24 cellular contexts compared by ENCODE assay signal in the genomic region with DNA sequence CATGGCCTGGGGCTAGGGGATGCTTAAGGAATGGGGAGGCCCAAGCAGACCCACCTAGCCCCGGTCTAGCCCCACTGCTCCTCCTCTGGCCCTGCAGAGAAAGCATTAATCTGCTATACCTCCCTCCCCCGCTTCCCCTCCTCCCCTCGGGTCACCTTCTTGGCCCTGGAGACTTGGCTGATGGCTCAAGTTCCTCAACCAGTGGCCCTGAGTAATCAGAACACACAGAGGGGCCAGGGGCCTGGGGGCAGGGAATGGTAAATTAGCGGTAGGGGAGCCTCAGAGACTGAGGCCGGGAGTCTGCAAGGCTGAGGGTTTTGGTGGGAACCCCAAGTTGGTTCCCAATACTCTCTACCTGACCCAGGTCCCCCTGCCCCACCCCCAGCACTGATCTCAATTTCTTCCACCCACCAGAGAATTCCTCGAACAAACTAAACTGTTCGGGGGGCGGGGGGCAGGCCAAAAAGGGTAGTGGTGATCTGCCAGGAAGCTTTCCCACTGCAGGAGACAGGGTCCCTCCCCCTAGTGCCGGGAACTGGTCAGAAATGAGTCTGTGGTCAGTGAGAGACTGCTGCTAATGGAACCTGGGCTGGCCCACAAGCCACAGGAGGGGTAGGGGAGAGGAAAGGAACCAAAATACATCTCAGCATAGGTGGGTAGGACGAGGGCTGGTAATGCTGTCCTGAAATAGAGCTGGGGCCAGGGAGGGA. TPM values are rescaled to one million over a fixed set of nuclear protein-coding genes. Genes with fewer than 3 reads are reported as not detected.
DNase-seq lines count a peak whose midpoint lies in the region; FAIRE-seq and TF ChIP-seq lines count a peak whose summit lies in the region.
"Had no signal": no experiment of that assay in that cellular context is flagged by ENCODE, and none has a peak within 500 bp of the region (broad histone marks: within the 10 kb centered on the region; RNA-seq: fewer than 3 reads in every experiment).

No MANE protein-coding gene starts in this region.

- H3K4ac ChIP-seq in H1 (replicated peaks; ENCODE audit: insufficient read length, low read depth, low read length) (no peak overlapping the region), mesenchymal stem cell (ENCODE audit: low read depth in 1 of 2, low read length in 2 of 2) (no peak overlapping the region)

- H2BK120ac ChIP-seq in H1 (replicated peaks; ENCODE audit: low read depth, low read length) (no peak overlapping the region), mesenchymal stem cell (ENCODE audit: low read depth, low read length) (no peak overlapping the region)

- intact Hi-C loops in spleen (cut with DNase I; ENCODE audit: low total_unique reads) = no loop called here

- no peak overlapping the region for H2BK20ac ChIP-seq in H1 (ENCODE audit: low read length)

- TF ChIP-seq CTCF in NB4 (IDR thresholded peaks at IDR 0.05; ENCODE audit: low read depth, low read length) (no peak), H1 (IDR thresholded peaks at IDR 0.05; ENCODE audit: control extremely low read depth in 1 of 3, insufficient read depth in 1 of 3, low read depth in 1 of 3, low read length in 3 of 3) (no peak), spleen (IDR thresholded peaks at IDR 0.05 in 8 of 11, conservative IDR thresholded peaks at IDR 0.05 in 3 of 11) (no peak), HFFc6 (IDR thresholded peaks at IDR 0.05) (no peak)

- peak; percentile 30 for DNase-seq in NB4 (ENCODE audit: low read depth)
- DNase-seq in H1 (ENCODE audit: low read depth in 1 of 2, low spot score in 2 of 2) = peak in 1 of 2 experiments; percentile 60
- DNase-seq in mesenchymal stem cell = no peak
- DNase-seq in spleen = peak; percentile 46
- DNase-seq in GM12892 (ENCODE audit: insufficient read length) = no peak
- no peak for DNase-seq in HFFc6
- no peak for DNase-seq in NCI-H1105 treated with DMSO at 0.1 percent for 48 hours (lab: John Stamatoyannopoulos, UW)
- DNase-seq: CD4-positive, alpha-beta memory T cell; DMS153; GF-D8; MG63; NCI-H1092; NCI-H146; NCI-H2029 treated with DMSO at 0.1 percent for 48 hours; NCI-H2171; NCI-H526; SIG-M5 had no signal

- CTCF ChIA-PET in H1 (lab: Charles Lee; ENCODE audit: partially characterized antibody) = interaction anchor here (1.2 to 27.3 kb wide), 9 partner anchors 11 to 124 kb away, joined by 3 to 625 read pairs (median 44); a partner anchor contains a TSS

- TF ChIP-seq EP300 in H1 (IDR thresholded peaks at IDR 0.05; ENCODE audit: borderline replicate concordance in 1 of 2, low read depth in 2 of 2, low read length in 2 of 2) = no peak

- H4K5ac ChIP-seq in H1 (ENCODE audit: insufficient read length, low read depth, low read length) = no peak overlapping the region

- H3K36me3 Mint-ChIP-seq in HFFc6 (ENCODE audit: low read depth) = no peaks in the 10 kb centered on the region
- H3K36me3 Mint-ChIP-seq: CD4-positive, alpha-beta memory T cell had no signal

- H2BK12ac ChIP-seq in H1 (ENCODE audit: low read depth, low read length) (peak overlapping the region; percentile 92), mesenchymal stem cell (ENCODE audit: low read length in 2 of 2) (no peak overlapping the region)

- H3K27me3 Mint-ChIP-seq in HFFc6 (ENCODE audit: insufficient read depth) = peaks cover 5% of the 10 kb centered on the region

- H3K56ac ChIP-seq in H1 (replicated peaks; ENCODE audit: insufficient read length, low read depth, low read length) = no peak overlapping the region

- H3K27ac Mint-ChIP-seq in HFFc6 = no peak overlapping the region
- H3K27ac Mint-ChIP-seq: CD4-positive, alpha-beta memory T cell; GM23338 had no signal

- H3K36me3 ChIP-seq in H1 (ENCODE audit: control insufficient read depth in 2 of 4, insufficient read depth in 4 of 4, low read length in 3 of 4) (no peaks in the 10 kb centered on the region), mesenchymal stem cell (ENCODE audit: control insufficient read depth in 1 of 2, insufficient read depth in 2 of 2, low read depth in 1 of 2, low read length in 2 of 2) (peaks cover 0 to 3% of the 10 kb centered on the region in 2 experiments), spleen (no peaks in the 10 kb centered on the region)
- H3K36me3 ChIP-seq: BLaER1, MG63 had no signal

- H4K91ac ChIP-seq in H1 (replicated peaks; ENCODE audit: insufficient read length, low read length) = peak overlapping the region; percentile 19
- H4K91ac ChIP-seq in mesenchymal stem cell (ENCODE audit: low read length) = no peak overlapping the region

- H3K23me2 ChIP-seq in H1 (ENCODE audit: low read depth, low read length) = no peaks in the 10 kb centered on the region; the same call in 1 of the 2 replicates

- H2AFZ ChIP-seq in H1 (ENCODE audit: low read length) = peak overlapping the region; percentile 65; the same call in 1 of the 2 replicates
- no peak overlapping the region for H2AFZ ChIP-seq in mesenchymal stem cell (ENCODE audit: low read depth, low read length)
- H2AFZ ChIP-seq: GM23338, PC-9 had no signal

- H3K27me3 ChIP-seq in H1 (replicated peaks in 1 of 4; ENCODE audit: control insufficient read depth in 3 of 4, extremely low read depth in 1 of 4, insufficient read depth in 3 of 4, low read length in 3 of 4) (no peaks in the 10 kb centered on the region; a peak in 1 of 7 replicates), mesenchymal stem cell (ENCODE audit: control insufficient read depth in 1 of 2, insufficient read depth in 1 of 2, low read length in 2 of 2) (no peaks in the 10 kb centered on the region), spleen (replicated peaks in 1 of 7) (peaks cover 0 to 7% (median 0%) of the 10 kb centered on the region in 7 donors)
- H3K27me3 ChIP-seq: BLaER1, MG63 had no signal

- peak overlapping the region in 1 of 2 experiments; percentile 8; a peak in 1 of 4 replicates for H3K4me2 ChIP-seq in H1 (ENCODE audit: insufficient read depth in 1 of 2, low read depth in 2 of 2, low read length in 2 of 2)
- H3K4me2 ChIP-seq in mesenchymal stem cell (ENCODE audit: low read length, poor library complexity, severe bottlenecking) = no peak overlapping the region
- H3K4me2 ChIP-seq: A549, BLaER1, GM23338, PC-9 had no signal

- no peaks in the 10 kb centered on the region for H4K20me1 ChIP-seq in H1 (replicated peaks in 1 of 2; ENCODE audit: control insufficient read depth in 1 of 2, insufficient read depth in 2 of 2, low read length in 2 of 2)
- H4K20me1 ChIP-seq: BLaER1 had no signal

- TF ChIP-seq POLR2A in NB4 (IDR thresholded peaks at IDR 0.05; ENCODE audit: extremely low read depth, insufficient read length) = no peak
- no peak for TF ChIP-seq POLR2A in H1 (IDR thresholded peaks at IDR 0.05; ENCODE audit: control extremely low read depth in 1 of 2, low read depth in 2 of 2, low read length in 2 of 2)
- no peak for TF ChIP-seq POLR2A in spleen (IDR thresholded peaks at IDR 0.05)
- TF ChIP-seq POLR2A in GM12892 (IDR thresholded peaks at IDR 0.05; ENCODE audit: low read depth, low read length) = no peak

- POLR2A ChIA-PET in H1 (lab: Charles Lee; ENCODE audit: partially characterized antibody) = interaction anchor here (1.4 kb wide), 1 partner anchor 12 kb away, joined by 7 read pairs; a partner anchor contains a TSS

- H4K8ac ChIP-seq in H1 (ENCODE audit: extremely low read depth, insufficient read depth, low read length) (no peak overlapping the region), mesenchymal stem cell (ENCODE audit: low read length) (no peak overlapping the region)

- H3K4me3 ChIP-seq in NB4 (ENCODE audit: low read depth, low read length) (no peak overlapping the region), H1 (ENCODE audit: extremely low read depth in 1 of 4, insufficient read depth in 2 of 4, low read depth in 3 of 4, low read length in 4 of 4) (no peak overlapping the region), mesenchymal stem cell (ENCODE audit: insufficient read depth in 1 of 2, low read depth in 1 of 2, low read length in 2 of 2) (no peak overlapping the region), spleen (no peak overlapping the region)
- H3K4me3 ChIP-seq: A549, BLaER1, GM12878, GM23338, MG63, PC-9 had no signal

- H2AK5ac ChIP-seq in H1 (ENCODE audit: low read depth, low read length) = no peak overlapping the region; the same call in 1 of the 2 replicates
- H2AK5ac ChIP-seq in mesenchymal stem cell (ENCODE audit: low read length, severe bottlenecking) = no peak overlapping the region

- H2BK5ac ChIP-seq in H1 (ENCODE audit: low read depth, low read length) (peak overlapping the region; percentile 66; the same call in 1 of the 2 replicates), mesenchymal stem cell (ENCODE audit: low read depth, low read length, poor library complexity, severe bottlenecking) (no peak overlapping the region)

- H3K79me1 ChIP-seq in H1 (ENCODE audit: low read depth, low read length) (no peaks in the 10 kb centered on the region), mesenchymal stem cell (replicated peaks; ENCODE audit: low read length, poor library complexity, severe bottlenecking) (no peaks in the 10 kb centered on the region)

- H3K9me3 Mint-ChIP-seq in HFFc6 = no peaks in the 10 kb centered on the region
- H3K9me3 Mint-ChIP-seq: CD4-positive, alpha-beta memory T cell; GM23338 had no signal

- H3K4me3 Mint-ChIP-seq in HFFc6 = no peak overlapping the region
- H3K4me3 Mint-ChIP-seq: CD4-positive, alpha-beta memory T cell; GM23338 had no signal

- H3K18ac ChIP-seq in H1 (ENCODE audit: extremely low read depth, low read length) (no peak overlapping the region; the same call in 1 of the 2 replicates), mesenchymal stem cell (ENCODE audit: low read depth in 1 of 2, low read length in 2 of 2) (no peak overlapping the region)

- H3K4me1 ChIP-seq in H1 (replicated peaks in 1 of 4; ENCODE audit: control insufficient read depth in 3 of 4, insufficient read depth in 4 of 4, low read length in 3 of 4) (peaks cover 0 to 6% (median 3%) of the 10 kb centered on the region in 4 experiments; a peak in 5 of 7 replicates), mesenchymal stem cell (ENCODE audit: control insufficient read depth, insufficient read depth, low read depth, low read length) (peaks cover 5% of the 10 kb centered on the region), spleen (peaks cover 3 to 18% (median 9%) of the 10 kb centered on the region in 6 donors)

- no peak overlapping the region for H3K9ac ChIP-seq in H1 (replicated peaks in 1 of 4; ENCODE audit: extremely low read depth in 1 of 4, low read depth in 3 of 4, low read length in 3 of 4)
- no peak overlapping the region for H3K9ac ChIP-seq in mesenchymal stem cell (ENCODE audit: low read length)
- H3K9ac ChIP-seq: BLaER1 had no signal

- no peaks in the 10 kb centered on the region for H3K9me3 ChIP-seq in H1 (ENCODE audit: insufficient read depth in 2 of 2, low read depth in 1 of 2, low read length in 1 of 2)
- H3K9me3 ChIP-seq in mesenchymal stem cell (ENCODE audit: control insufficient read depth, low read length) = no peaks in the 10 kb centered on the region
- no peaks in the 10 kb centered on the region for H3K9me3 ChIP-seq in spleen
- H3K9me3 ChIP-seq: A549, BLaER1, MG63 had no signal

- peaks cover 23% of the 10 kb centered on the region for H3K4me1 Mint-ChIP-seq in HFFc6 (ENCODE audit: low read depth)

- H2BK15ac ChIP-seq in H1 (ENCODE audit: low read length) (peak overlapping the region; percentile 88; the same call in 1 of the 2 replicates), mesenchymal stem cell (ENCODE audit: low read depth, poor library complexity, severe bottlenecking) (peak overlapping the region; percentile 8)

- H3K14ac ChIP-seq in H1 (ENCODE audit: insufficient read length) = no peak overlapping the region
- H3K14ac ChIP-seq in mesenchymal stem cell (ENCODE audit: low read length in 2 of 2) = no peak overlapping the region

- no peak for TF ChIP-seq RAD21 in H1 (IDR thresholded peaks at IDR 0.05 in 1 of 2, conservative IDR thresholded peaks at IDR 0.05 in 1 of 2; ENCODE audit: low read depth in 2 of 2, low read length in 2 of 2)

- no peak overlapping the region for H3K23ac ChIP-seq in H1 (ENCODE audit: insufficient read length)
- H3K23ac ChIP-seq in mesenchymal stem cell (ENCODE audit: low read length in 2 of 2) = no peak overlapping the region

- FAIRE-seq in H1 (lab: Jason Lieb, UNC) (no peak), GM12892 (lab: Jason Lieb, UNC) (no peak)
- FAIRE-seq: A549, GM12878 had no signal

- 82% methylated on average over 6 of the region's 10 CpGs; no CpG with 5 or more reads in 1 of the 2 experiments for WGBS in H1 (ENCODE audit: extremely low coverage in 1 of 2, insufficient coverage in 1 of 2, insufficient read length in 1 of 2, insufficient replicate concordance in 2 of 2, low coverage in 1 of 2, low lambda C conversion rate in 2 of 2, missing lambda C conversion rate in 1 of 2), 2 experiments
- WGBS in mesenchymal stem cell = 68% methylated on average over 9 of the region's 10 CpGs
- WGBS in spleen, 5 donors = 58 to 70% (median 63%) methylated on average over 10 of the region's 10 CpGs

- H3K27ac ChIP-seq in H1 (ENCODE audit: low read depth, low read length) (no peak overlapping the region), mesenchymal stem cell (ENCODE audit: low read length, poor library complexity, severe bottlenecking) (no peak overlapping the region), spleen (no peak overlapping the region)
- H3K27ac ChIP-seq: A549, BLaER1, HL-60, PC-9, RWPE1 had no signal

- no peaks in the 10 kb centered on the region for H3K79me2 ChIP-seq in H1 (ENCODE audit: control insufficient read depth in 1 of 2, insufficient read depth in 2 of 2, low read length in 2 of 2)

RNA-seq across cellular contexts. Expression of a gene that starts 12.8 kb away (rescaled TPM):
- total RNA-seq in H1 (2021; fragmentation: NEBNext Ultra II Directional; extraction: Animal tissue kit (Norgen Biotek cat#: 25700)) = 128 and 140 TPM in 2 replicates
- polyA plus RNA-seq in H1 (2011; rRNA removed) (130 and 134 TPM in 2 replicates), spleen (10 to 100 TPM; 17.4 to 25.3 (median 18.1) TPM)
- polyA plus RNA-seq in H1 (2011; cell fraction: cytosol; rRNA removed) = 108 TPM
- 163 TPM for polyA plus RNA-seq in H1 (2011; cell fraction: nucleus; rRNA removed)
- polyA plus RNA-seq in H1 (2012, experiment 1 of 2) = 129 to 179 TPM (median 144 TPM) in 4 replicates
- polyA plus RNA-seq in H1 (2012, experiment 2 of 2) = 124 TPM
- polyA plus RNA-seq in H1 (2013, experiment 1 of 2) = 78.3 TPM
- 77.3 TPM for polyA plus RNA-seq in H1 (2013, experiment 2 of 2)
- polyA minus RNA-seq in H1 (2011; rRNA and poly(A)+ RNA removed) = 188 TPM in 2 replicates
- polyA minus RNA-seq in H1 (2011; cell fraction: cytosol; rRNA and poly(A)+ RNA removed) = 160 TPM
- polyA minus RNA-seq in H1 (2011; cell fraction: nucleus; rRNA and poly(A)+ RNA removed) = 105 TPM
- polyA plus RNA-seq in mesenchymal stem cell (2013, experiment 1 of 2) = 38.9 TPM
- 37.6 TPM for polyA plus RNA-seq in mesenchymal stem cell (2013, experiment 2 of 2)
- 10 to 100 TPM; 47.3 to 85.7 (median 60.3) TPM for total RNA-seq in spleen
- polyA plus RNA-seq in GM12892 (2012; ENCODE audit: missing spikeins) = 43.4 TPM
- total RNA-seq in HFFc6 (2021; fragmentation: NEBNext Ultra II Directional; extraction: Animal tissue kit (Norgen Biotek cat#: 25700)) = 10 to 100 TPM; 37.6 to 59.1 (median 44.2) TPM

RNA-seq across cellular contexts. Expression of a gene that starts 15.0 kb away (rescaled TPM):
- 1.9 and 2.4 TPM in 2 replicates for total RNA-seq in H1 (2021; fragmentation: NEBNext Ultra II Directional; extraction: Animal tissue kit (Norgen Biotek cat#: 25700))
- 3.3 and 4.4 TPM in 2 replicates for polyA plus RNA-seq in H1 (2011; rRNA removed)
- 3.1 TPM for polyA plus RNA-seq in H1 (2011; cell fraction: cytosol; rRNA removed)
- 7.1 TPM for polyA plus RNA-seq in H1 (2011; cell fraction: nucleus; rRNA removed)
- polyA plus RNA-seq in H1 (2012, experiment 1 of 2) = 3.3 to 4.8 TPM (median 4.1 TPM) in 4 replicates
- polyA plus RNA-seq in H1 (2012, experiment 2 of 2) = 2.2 TPM
- 2.1 TPM for polyA plus RNA-seq in H1 (2013, experiment 1 of 2)
- 2.3 TPM for polyA plus RNA-seq in H1 (2013, experiment 2 of 2)
- polyA minus RNA-seq in H1 (2011; rRNA and poly(A)+ RNA removed) = 2.6 and 2.9 TPM in 2 replicates
- 1.0 TPM for polyA minus RNA-seq in H1 (2011; cell fraction: cytosol; rRNA and poly(A)+ RNA removed)
- polyA minus RNA-seq in H1 (2011; cell fraction: nucleus; rRNA and poly(A)+ RNA removed) = 4.3 TPM
- polyA plus RNA-seq in mesenchymal stem cell (2013, experiment 1 of 2) = 6.4 TPM
- polyA plus RNA-seq in mesenchymal stem cell (2013, experiment 2 of 2) = 6.0 TPM
- 1 to 10 TPM in 2 of 7 donors, under 1 TPM in 5; 0.26 to 1.3 (median 0.54) TPM for total RNA-seq in spleen
- polyA plus RNA-seq in spleen = under 1 TPM; 0.16 to 0.33 (median 0.22) TPM
- 0.51 TPM for polyA plus RNA-seq in GM12892 (2012; ENCODE audit: missing spikeins)
- total RNA-seq in HFFc6 (2021; fragmentation: NEBNext Ultra II Directional; extraction: Animal tissue kit (Norgen Biotek cat#: 25700)) = 1 to 10 TPM; 1.3 to 2.4 (median 1.6) TPM
- polyA plus RNA-seq: CD4-positive, alpha-beta memory T cell had no signal

RNA-seq across cellular contexts. Expression of a gene that starts 31.5 kb away (rescaled TPM):
- total RNA-seq in H1 (2021; fragmentation: NEBNext Ultra II Directional; extraction: Animal tissue kit (Norgen Biotek cat#: 25700)) = 0.74 and 1.2 TPM in 2 replicates
- polyA plus RNA-seq in H1 (2011; rRNA removed) (0.45 and 0.53 TPM in 2 replicates), spleen (under 1 TPM; 0.44 to 0.72 (median 0.48) TPM)
- polyA plus RNA-seq in H1 (2011; cell fraction: cytosol; rRNA removed) = 0.88 TPM
- 1.1 TPM for polyA plus RNA-seq in H1 (2011; cell fraction: nucleus; rRNA removed)
- polyA plus RNA-seq in H1 (2012, experiment 1 of 2) = 0.65 to 1.2 TPM (median 0.89 TPM) in 4 replicates
- 0.84 TPM for polyA plus RNA-seq in H1 (2012, experiment 2 of 2)
- polyA plus RNA-seq in H1 (2013, experiment 1 of 2) = 0.14 TPM
- polyA plus RNA-seq in H1 (2013, experiment 2 of 2) = 0.15 TPM
- 0.71 and 3.5 TPM in 2 replicates for polyA minus RNA-seq in H1 (2011; rRNA and poly(A)+ RNA removed)
- polyA minus RNA-seq in H1 (2011; cell fraction: cytosol; rRNA and poly(A)+ RNA removed) = not detected
- 1.00 TPM for polyA minus RNA-seq in H1 (2011; cell fraction: nucleus; rRNA and poly(A)+ RNA removed)
- not detected for polyA plus RNA-seq in mesenchymal stem cell (2013, experiment 1 of 2)
- polyA plus RNA-seq in mesenchymal stem cell (2013, experiment 2 of 2) = not detected
- under 1 TPM in 6 of 7 donors, not detected in 1; 0.13 to 0.79 (median 0.45) TPM for total RNA-seq in spleen
- polyA plus RNA-seq in GM12892 (2012; ENCODE audit: missing spikeins) = 1.1 TPM
- under 1 TPM in 1 of 6 experiments, not detected in 5; 0.20 TPM for total RNA-seq in HFFc6 (2021; fragmentation: NEBNext Ultra II Directional; extraction: Animal tissue kit (Norgen Biotek cat#: 25700))
- polyA plus RNA-seq: CD4-positive, alpha-beta memory T cell had no signal

RNA-seq across cellular contexts. Expression of a gene that starts 39.7 kb away (rescaled TPM):
- total RNA-seq in H1 (2021; fragmentation: NEBNext Ultra II Directional; extraction: Animal tissue kit (Norgen Biotek cat#: 25700)) = 38.5 and 40.1 TPM in 2 replicates
- 84.3 and 102 TPM in 2 replicates for polyA plus RNA-seq in H1 (2011; rRNA removed)
- 79.1 TPM for polyA plus RNA-seq in H1 (2011; cell fraction: cytosol; rRNA removed)
- polyA plus RNA-seq in H1 (2011; cell fraction: nucleus; rRNA removed) = 51.9 TPM
- polyA plus RNA-seq in H1 (2012, experiment 1 of 2) = 47.2 to 55.2 TPM (median 54.2 TPM) in 4 replicates
- polyA plus RNA-seq in H1 (2012, experiment 2 of 2) = 82.9 TPM
- polyA plus RNA-seq in H1 (2013, experiment 1 of 2) = 70.4 TPM
- 71.0 TPM for polyA plus RNA-seq in H1 (2013, experiment 2 of 2)
- 22.0 and 26.2 TPM in 2 replicates for polyA minus RNA-seq in H1 (2011; rRNA and poly(A)+ RNA removed)
- polyA minus RNA-seq in H1 (2011; cell fraction: cytosol; rRNA and poly(A)+ RNA removed) = 15.9 TPM
- polyA minus RNA-seq in H1 (2011; cell fraction: nucleus; rRNA and poly(A)+ RNA removed) = 20.6 TPM
- polyA plus RNA-seq in mesenchymal stem cell (2013, experiment 1 of 2) = 143 TPM
- 147 TPM for polyA plus RNA-seq in mesenchymal stem cell (2013, experiment 2 of 2)
- 10 to 100 TPM; 45.9 to 68.2 (median 52.7) TPM for total RNA-seq in spleen
- 100 to 1,000 TPM in 1 of 3 donors, 10 to 100 TPM in 2; 75.5 to 116 (median 81.9) TPM for polyA plus RNA-seq in spleen
- polyA plus RNA-seq in GM12892 (2012; ENCODE audit: missing spikeins) = 83.6 TPM
- total RNA-seq in HFFc6 (2021; fragmentation: NEBNext Ultra II Directional; extraction: Animal tissue kit (Norgen Biotek cat#: 25700)) = 10 to 100 TPM; 44.4 to 77.8 (median 53.4) TPM

RNA-seq across cellular contexts. Expression of a gene that starts 47.1 kb away (rescaled TPM):
- total RNA-seq in H1 (2021; fragmentation: NEBNext Ultra II Directional; extraction: Animal tissue kit (Norgen Biotek cat#: 25700)) = 63.5 and 66.3 TPM in 2 replicates
- polyA plus RNA-seq in H1 (2011; rRNA removed) = 17.4 and 18.0 TPM in 2 replicates
- polyA plus RNA-seq in H1 (2011; cell fraction: cytosol; rRNA removed) = 32.0 TPM
- polyA plus RNA-seq in H1 (2011; cell fraction: nucleus; rRNA removed) = 19.7 TPM
- polyA plus RNA-seq in H1 (2012, experiment 1 of 2) = 35.6 to 54.1 TPM (median 40.0 TPM) in 4 replicates
- polyA plus RNA-seq in H1 (2012, experiment 2 of 2) = 5.7 TPM
- 23.4 TPM for polyA plus RNA-seq in H1 (2013, experiment 1 of 2)
- 24.2 TPM for polyA plus RNA-seq in H1 (2013, experiment 2 of 2)
- 55.5 and 61.2 TPM in 2 replicates for polyA minus RNA-seq in H1 (2011; rRNA and poly(A)+ RNA removed)
- 37.5 TPM for polyA minus RNA-seq in H1 (2011; cell fraction: cytosol; rRNA and poly(A)+ RNA removed)
- 26.3 TPM for polyA minus RNA-seq in H1 (2011; cell fraction: nucleus; rRNA and poly(A)+ RNA removed)
- 12.0 TPM for polyA plus RNA-seq in mesenchymal stem cell (2013, experiment 1 of 2)
- polyA plus RNA-seq in mesenchymal stem cell (2013, experiment 2 of 2) = 13.2 TPM
- 10 to 100 TPM in 4 of 7 donors, 1 to 10 TPM in 3; 8.1 to 21.1 (median 11.3) TPM for total RNA-seq in spleen
- 1 to 10 TPM; 3.4 to 6.9 (median 5.8) TPM for polyA plus RNA-seq in spleen
- polyA plus RNA-seq in GM12892 (2012; ENCODE audit: missing spikeins) = 41.6 TPM
- total RNA-seq in HFFc6 (2021; fragmentation: NEBNext Ultra II Directional; extraction: Animal tissue kit (Norgen Biotek cat#: 25700)) = 100 to 1,000 TPM in 5 of 6 experiments, 10 to 100 TPM in 1; 52.6 to 119 (median 104) TPM

Comparison
In these comparisons a context has a peak if more than half of its experiments do, and no peak if none do; other contexts are left out.
1. DNase-seq: peak in NB4 (single experiment) and spleen (single experiment); none in mesenchymal stem cell (single experiment), GM12892 (single experiment), HFFc6 (single experiment) and NCI-H1105 treated with DMSO at 0.1 percent for 48 hours (single experiment).